In the genomic region with DNA sequence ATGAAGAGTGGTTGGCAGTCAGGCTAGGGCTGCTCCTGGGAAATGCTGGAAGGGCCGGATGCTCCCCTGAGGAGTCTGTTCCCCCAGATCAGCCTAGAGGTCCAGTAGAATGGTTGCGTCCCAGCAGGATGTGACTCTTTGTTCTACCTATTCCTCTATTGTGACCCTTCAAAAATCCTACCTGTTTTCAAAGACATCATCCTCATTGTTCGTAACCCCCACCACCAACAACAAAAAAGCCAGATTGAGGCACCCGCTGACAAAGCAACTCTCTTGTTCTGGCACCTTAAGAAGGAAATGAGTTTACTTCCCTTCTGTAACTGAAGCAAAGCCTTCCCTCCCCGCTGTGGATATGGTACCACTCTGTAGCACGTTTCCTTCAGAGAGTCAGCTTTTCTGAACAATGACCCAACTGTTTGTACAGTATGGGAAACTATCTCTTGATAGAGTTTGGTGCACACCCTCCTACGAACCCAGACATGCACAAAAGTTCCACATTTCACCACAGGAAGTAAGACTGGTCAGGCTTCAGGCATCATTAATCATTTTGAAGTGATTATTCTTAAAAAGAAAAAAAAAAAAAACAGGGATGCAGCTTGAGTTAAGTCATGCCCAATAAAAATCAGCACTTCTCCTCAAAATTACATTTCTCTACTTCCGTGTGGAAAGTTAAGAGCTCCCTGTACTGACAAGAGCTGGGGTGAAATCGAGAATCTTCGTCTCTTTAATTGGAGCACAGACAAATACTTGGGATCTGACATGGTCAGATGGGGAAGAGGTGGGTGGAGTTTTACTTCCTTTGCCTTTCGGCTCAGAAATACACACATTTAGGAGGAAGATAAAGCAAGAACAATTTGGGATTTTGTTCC, we compare ENCODE assay signal across 8 cellular contexts.
DNase-seq lines count a peak whose midpoint lies in the region; ATAC-seq, FAIRE-seq and TF ChIP-seq lines count a peak whose summit lies in the region.

No MANE protein-coding gene starts in this region.

- no peaks in the 10 kb centered on the region for H3K27me3 ChIP-seq in colonic mucosa

- H3K9me3 ChIP-seq in mesodermal cell (ENCODE audit: control insufficient read depth, low read length) (peaks cover 11% of the 10 kb centered on the region), colonic mucosa (no peaks in the 10 kb centered on the region)

- H3K4me1 ChIP-seq in mesodermal cell (ENCODE audit: control insufficient read depth, insufficient read depth, low read length, poor library complexity, severe bottlenecking): peaks cover 13% of the 10 kb centered on the region
- H3K4me1 ChIP-seq in colonic mucosa: no peaks in the 10 kb centered on the region

- H3K36me3 Mint-ChIP-seq in dendritic cell treated with granulocyte-macrophage colony-stimulating factor and Interleukin-4, amounts not matched to agents 40 ng/mL and 50 ng/mL, for 4 days (ENCODE audit: low read depth): no peaks in the 10 kb centered on the region

- FAIRE-seq in HTR-8/SVneo (lab: Jason Lieb, UNC): peak; percentile 67

- H3K9me3 Mint-ChIP-seq in dendritic cell treated with granulocyte-macrophage colony-stimulating factor and Interleukin-4, amounts not matched to agents 40 ng/mL and 50 ng/mL, for 4 days: no peaks in the 10 kb centered on the region

- peak; percentile 15 for DNase-seq in EL
- peak; percentile 46 for DNase-seq in HTR-8/SVneo (ENCODE audit: insufficient read length, low spot score)
- no peak for DNase-seq in stimulated activated naive CD8-positive, alpha-beta T cell treated with anti-CD3 and anti-CD28 coated beads, Interleukin-15, Interleukin-2, amounts not matched to agents 100 U/mL and 50 U/mL, for 24 hours
- no peak for DNase-seq in colonic mucosa
- DNase-seq in NCI-H1930 (lab: John Stamatoyannopoulos, UW): no peak

- 69 to 72% methylated on average over 4 to 5 of the region's 11 CpGs for WGBS in mesodermal cell (ENCODE audit: insufficient coverage in 2 of 2), 2 experiments

- ATAC-seq in stimulated activated naive CD8-positive, alpha-beta T cell treated with anti-CD3 and anti-CD28 coated beads, Interleukin-15, Interleukin-2, amounts not matched to agents 100 U/mL and 50 U/mL, for 24 hours: no peak
- no peak for ATAC-seq in HG03097 (IDR thresholded peaks at IDR 0.05; ENCODE audit: low FRiP score, unreplicated experiment)

- peak overlapping the region; percentile 64 for H3K27ac Mint-ChIP-seq in dendritic cell treated with granulocyte-macrophage colony-stimulating factor and Interleukin-4, amounts not matched to agents 40 ng/mL and 50 ng/mL, for 4 days

- H3K27ac ChIP-seq in mesodermal cell (ENCODE audit: low read depth, low read length, severe bottlenecking) (peak overlapping the region; percentile 72), colonic mucosa (no peak overlapping the region)

- no peak for TF ChIP-seq CTCF in colonic mucosa (IDR thresholded peaks at IDR 0.05)

- H3K27me3 Mint-ChIP-seq in dendritic cell treated with granulocyte-macrophage colony-stimulating factor and Interleukin-4, amounts not matched to agents 40 ng/mL and 50 ng/mL, for 4 days: no peaks in the 10 kb centered on the region

- H3K4me3 Mint-ChIP-seq in dendritic cell treated with granulocyte-macrophage colony-stimulating factor and Interleukin-4, amounts not matched to agents 40 ng/mL and 50 ng/mL, for 4 days: peak overlapping the region; percentile 26

- intact Hi-C loops in dendritic cell treated with granulocyte-macrophage colony-stimulating factor and Interleukin-4, amounts not matched to agents 40 ng/mL and 50 ng/mL, for 4 days (cut with micrococcal nuclease): no loop called here
- intact Hi-C loops in colonic mucosa (cut with DNase I): no loop called here

- H3K36me3 ChIP-seq in mesodermal cell (ENCODE audit: control insufficient read depth, insufficient read depth, low read length) (no peaks in the 10 kb centered on the region), colonic mucosa (no peaks in the 10 kb centered on the region)

- no peak overlapping the region for H3K4me3 ChIP-seq in mesodermal cell (ENCODE audit: extremely low read depth, insufficient read depth, low read length, poor library complexity, severe bottlenecking)
- H3K4me3 ChIP-seq in colonic mucosa: no peak overlapping the region

- H3K4me1 Mint-ChIP-seq in dendritic cell treated with granulocyte-macrophage colony-stimulating factor and Interleukin-4, amounts not matched to agents 40 ng/mL and 50 ng/mL, for 4 days (ENCODE audit: low read depth): peaks cover 71% of the 10 kb centered on the region

- no peak overlapping the region for H3K9ac ChIP-seq in colonic mucosa (ENCODE audit: low read depth in 2 of 2, low read length in 2 of 2)

Comparison
In these comparisons a context has a peak if more than half of its experiments do, and no peak if none do; other contexts are left out.
1. DNase-seq: peak in EL (single experiment) and HTR-8/SVneo (single experiment); none in stimulated activated naive CD8-positive, alpha-beta T cell treated with anti-CD3 and anti-CD28 coated beads, Interleukin-15, Interleukin-2, amounts not matched to agents 100 U/mL and 50 U/mL, for 24 hours (single experiment), colonic mucosa (single experiment) and NCI-H1930 (0 of 2).